8 cellular contexts compared by ENCODE assay signal in the genomic region with DNA sequence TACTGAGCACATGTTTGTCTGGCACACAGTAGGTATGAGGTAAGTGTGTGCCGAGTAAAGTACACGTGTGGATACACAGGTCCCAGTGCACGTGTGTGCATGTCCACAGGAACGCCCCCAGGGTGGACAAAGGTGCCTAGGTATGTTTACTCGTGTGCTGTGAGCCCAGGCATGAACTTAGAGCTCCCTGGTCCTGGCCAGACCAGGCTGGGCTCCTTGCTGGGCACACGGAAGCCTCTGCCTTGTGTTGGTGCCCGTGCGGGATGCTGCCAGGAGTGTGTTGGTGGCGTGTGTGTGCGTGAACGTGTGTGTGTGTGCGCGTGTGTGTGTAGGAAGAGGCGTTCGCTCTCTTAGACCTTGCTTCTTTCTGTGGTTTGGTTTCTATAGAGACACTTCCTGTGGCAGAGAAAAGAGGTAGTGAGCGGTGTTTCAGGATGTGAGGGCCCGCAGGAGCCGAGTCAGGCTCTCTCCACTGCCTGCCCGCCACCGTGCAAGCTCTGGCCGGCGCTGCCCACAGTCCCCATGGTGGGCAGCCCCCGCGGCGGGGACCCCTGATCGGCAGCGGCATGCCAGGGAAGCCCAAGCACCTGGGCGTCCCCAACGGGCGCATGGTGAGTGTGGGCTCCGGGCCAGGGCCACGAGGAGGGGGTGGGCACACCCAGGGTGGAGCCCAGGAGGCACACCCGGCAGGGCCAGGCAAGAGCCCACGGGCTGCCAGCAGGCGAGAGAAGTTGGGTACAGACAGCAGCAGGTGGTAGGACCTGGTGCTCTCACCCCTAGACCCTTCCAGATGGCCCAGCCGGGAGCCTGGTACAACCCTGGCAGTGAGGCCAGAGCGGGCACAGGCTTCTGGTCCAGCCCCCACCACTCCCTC. TPM values are rescaled to one million over a fixed set of nuclear protein-coding genes. Genes with fewer than 3 reads are reported as not detected.
DNase-seq lines count a peak whose midpoint lies in the region; ATAC-seq and FAIRE-seq lines count a peak whose summit lies in the region.

A gene with protein sequence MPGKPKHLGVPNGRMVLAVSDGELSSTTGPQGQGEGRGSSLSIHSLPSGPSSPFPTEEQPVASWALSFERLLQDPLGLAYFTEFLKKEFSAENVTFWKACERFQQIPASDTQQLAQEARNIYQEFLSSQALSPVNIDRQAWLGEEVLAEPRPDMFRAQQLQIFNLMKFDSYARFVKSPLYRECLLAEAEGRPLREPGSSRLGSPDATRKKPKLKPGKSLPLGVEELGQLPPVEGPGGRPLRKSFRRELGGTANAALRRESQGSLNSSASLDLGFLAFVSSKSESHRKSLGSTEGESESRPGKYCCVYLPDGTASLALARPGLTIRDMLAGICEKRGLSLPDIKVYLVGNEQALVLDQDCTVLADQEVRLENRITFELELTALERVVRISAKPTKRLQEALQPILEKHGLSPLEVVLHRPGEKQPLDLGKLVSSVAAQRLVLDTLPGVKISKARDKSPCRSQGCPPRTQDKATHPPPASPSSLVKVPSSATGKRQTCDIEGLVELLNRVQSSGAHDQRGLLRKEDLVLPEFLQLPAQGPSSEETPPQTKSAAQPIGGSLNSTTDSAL (plus strand): TSS at position 466 of the 874 bp plus-strand sequence. CDS start 101 bp downstream, at position 567.

- peak within 1 kb of the TSS; percentile 89 to 97 for H3K27ac Mint-ChIP-seq in T-cell

- in situ Hi-C loops in KBM-7 (cut with MboI; ENCODE audit: low pct_unique_long_range_greater_than_20kb, low sequenced_read_pairs) = no loop called here

- peak; percentile 43 for DNase-seq in EL
- DNase-seq in KBM-7 = peak; percentile 95
- DNase-seq in T-cell = peak; percentile 52 to 78 (median 69)
- peak; percentile 27 for DNase-seq in activated naive CD8-positive, alpha-beta T cell treated with anti-CD3 and anti-CD28 coated beads, Interleukin-2, amount 50 U/mL, for 16 hours (ENCODE audit: low read depth, low spot score)
- DNase-seq in islet precursor cell = peak; percentile 43
- peak in 2 of 3 experiments; percentile 29 to 54 for DNase-seq in stimulated activated CD4-positive, alpha-beta T cell treated with anti-CD3 and anti-CD28 coated beads, TNF-alpha, amount 100 ng/mL, for 24 hours (ENCODE audit: low read depth in 3 of 3)
- no peak for DNase-seq in HTR-8/SVneo (ENCODE audit: insufficient read length, low spot score)

- H3K4me3 Mint-ChIP-seq in T-cell = peak within 1 kb of the TSS; percentile 77 to 91 (median 83)

- H3K9me3 Mint-ChIP-seq in T-cell = no peaks in the 10 kb centered on the region

- peaks cover 5% of the 10 kb centered on the region for H3K36me3 Mint-ChIP-seq in T-cell

- H3K27me3 Mint-ChIP-seq in T-cell = no peaks in the 10 kb centered on the region

- peaks cover 70 to 81% (median 80%) of the 10 kb centered on the region in 3 donors for H3K4me1 Mint-ChIP-seq in T-cell

- POLR2A ChIA-PET in T-cell (lab: Charles Lee) = no interaction called here

- FAIRE-seq in HTR-8/SVneo (lab: Jason Lieb, UNC) = no peak

- CTCF ChIA-PET in T-cell (lab: Charles Lee) = interaction anchor here (0.6 to 1.2 kb wide), 3 partner anchors 14 to 796 kb away, joined by 3 read pairs; partner anchors contain the start of gene NHP2 (in 1 of the 2)

- ATAC-seq in GM21526 (IDR thresholded peaks at IDR 0.05; ENCODE audit: low FRiP score, unreplicated experiment) (peak; percentile 82), T-cell (replicated peaks in 1 of 4) (peak; percentile 90 to 93 (median 92))

RNA-seq across cellular contexts. Expression of the gene that starts here (rescaled TPM):
- total RNA-seq in T-cell = 100 to 1,000 TPM in 3 of 5 donors, 10 to 100 TPM in 2; 85.7 to 209 (median 195) TPM
